8 cellular contexts compared by ENCODE assay signal in genomic region chr4:148444296-148445070, GRCh38. TPM values are rescaled to one million over a fixed set of nuclear protein-coding genes. Genes with fewer than 3 reads are reported as not detected.
DNase-seq lines count a peak whose midpoint lies in the region; ATAC-seq lines count a peak whose summit lies in the region.

No MANE protein-coding gene starts in this region.

- no peaks in the 10 kb centered on the region for H3K9me3 ChIP-seq in mononuclear cell (ENCODE audit: low read depth, low read length)

- ATAC-seq in GM18520 (IDR thresholded peaks at IDR 0.05; ENCODE audit: unreplicated experiment) (no peak), HG02870 (IDR thresholded peaks at IDR 0.05; ENCODE audit: unreplicated experiment) (no peak)

- peaks cover 3% of the 10 kb centered on the region for H3K36me3 Mint-ChIP-seq in activated CD4-positive, alpha-beta memory T cell treated with anti-CD3 and anti-CD28 coated beads for 36 hours

- peaks cover 40% of the 10 kb centered on the region for H3K4me1 Mint-ChIP-seq in activated CD4-positive, alpha-beta memory T cell treated with anti-CD3 and anti-CD28 coated beads for 36 hours (ENCODE audit: low read depth)

- H3K27me3 Mint-ChIP-seq in activated CD4-positive, alpha-beta memory T cell treated with anti-CD3 and anti-CD28 coated beads for 36 hours: peaks cover 5% of the 10 kb centered on the region

- peak overlapping the region; percentile 19 for H3K27ac Mint-ChIP-seq in activated CD4-positive, alpha-beta memory T cell treated with anti-CD3 and anti-CD28 coated beads for 36 hours

- H3K9me3 Mint-ChIP-seq in activated CD4-positive, alpha-beta memory T cell treated with anti-CD3 and anti-CD28 coated beads for 36 hours: no peaks in the 10 kb centered on the region

- peak overlapping the region; percentile 62 for H3K4me3 ChIP-seq in mononuclear cell (ENCODE audit: low read length)

- DNase-seq in NCI-H82 (lab: John Stamatoyannopoulos, UW): peak; percentile 59
- no peak for DNase-seq in NCI-H82 treated with DMSO at 0.1 percent for 48 hours (lab: John Stamatoyannopoulos, UW; ENCODE audit: unreplicated experiment)
- DNase-seq in activated CD4-positive, alpha-beta memory T cell treated with anti-CD3 and anti-CD28 coated beads for 36 hours: peak; percentile 50
- DNase-seq in effector CD8-positive, alpha-beta T cell (lab: John Stamatoyannopoulos, UW): peak; percentile 42
- peak; percentile 14 to 23 for DNase-seq in stimulated activated CD8-positive, alpha-beta memory T cell treated with anti-CD3 and anti-CD28 coated beads, Interleukin-2, amount 100 ng/mL, for 48 hours (ENCODE audit: low read depth in 2 of 2)

- intact Hi-C loops in activated CD4-positive, alpha-beta memory T cell treated with anti-CD3 and anti-CD28 coated beads for 36 hours (cut with micrococcal nuclease): loop anchor here (2.0 to 5.0 kb wide), 5 partner anchors 87 to 762 kb away; partner anchors contain the start of genes ARHGAP10 and PRMT9

- H3K27me3 ChIP-seq in mononuclear cell (ENCODE audit: insufficient read depth, low read length): peaks cover 71% of the 10 kb centered on the region

- H3K4me3 Mint-ChIP-seq in activated CD4-positive, alpha-beta memory T cell treated with anti-CD3 and anti-CD28 coated beads for 36 hours: peak overlapping the region; percentile 96

- POLR2A ChIA-PET in activated CD4-positive, alpha-beta memory T cell treated with anti-CD3 and anti-CD28 coated beads for 36 hours (lab: Charles Lee): interaction anchor here (0.8 to 1.8 kb wide), 2 partner anchors 10 to 827 kb away, joined by 3 to 4 read pairs; partner anchors contain the start of gene TMEM184C

- CTCF ChIA-PET in activated CD4-positive, alpha-beta memory T cell treated with anti-CD3 and anti-CD28 coated beads for 36 hours (lab: Charles Lee): interaction anchor here (0.7 to 1.0 kb wide), 2 partner anchors 38 to 587 kb away, joined by 3 read pairs; no protein-coding TSS in a partner anchor

- peaks cover 44% of the 10 kb centered on the region for H3K4me1 ChIP-seq in mononuclear cell (ENCODE audit: insufficient read depth, low read length)

RNA-seq across cellular contexts. Expression of gene NR3C2, which starts 2.3 kb away (rescaled TPM):
- 1 to 10 TPM; 4.2 to 4.3 TPM for total RNA-seq in activated CD4-positive, alpha-beta memory T cell treated with anti-CD3 and anti-CD28 coated beads for 36 hours
- total RNA-seq in mononuclear cell: 29.1 TPM
